In the genomic region with DNA sequence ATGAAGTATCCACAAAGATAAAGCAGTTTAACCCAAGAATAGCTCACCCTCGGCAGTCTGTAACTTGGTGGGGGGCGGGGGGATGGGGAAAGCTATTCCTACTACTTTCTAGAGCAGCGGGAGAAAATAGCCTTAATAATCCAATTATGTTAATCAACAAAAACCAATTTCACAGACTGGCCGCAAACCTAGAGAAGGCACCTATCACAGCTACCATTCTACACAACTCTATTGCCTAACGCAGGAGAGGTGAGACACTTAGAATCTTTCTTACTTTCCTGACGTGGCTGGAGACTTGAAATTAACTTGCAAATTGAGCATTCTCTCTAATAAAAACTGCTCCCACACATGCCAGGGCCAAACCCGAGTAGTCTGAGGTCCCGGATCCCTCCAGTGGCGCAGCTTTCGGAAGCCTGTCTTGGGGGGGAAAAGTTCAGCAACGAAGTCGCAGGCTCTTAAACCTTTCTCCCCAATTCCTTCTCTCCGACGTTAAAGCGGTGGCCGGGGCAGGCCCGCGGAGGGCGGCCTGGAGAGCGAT, we compare ENCODE assay signal across 8 cellular contexts. TPM values are rescaled to one million over a fixed set of nuclear protein-coding genes. Genes with fewer than 3 reads are reported as not detected.
DNase-seq lines count a peak whose midpoint lies in the region; ATAC-seq, FAIRE-seq and TF ChIP-seq lines count a peak whose summit lies in the region.

No MANE protein-coding gene starts in this region.

- no peaks in the 10 kb centered on the region for H3K27me3 ChIP-seq in CD8-positive, alpha-beta memory T cell (ENCODE audit: insufficient read depth, low read length, poor library complexity, severe bottlenecking)
- no peaks in the 10 kb centered on the region; the same call in 1 of the 2 replicates for H3K27me3 ChIP-seq in H9 (ENCODE audit: insufficient read depth, low read length)
- no peaks in the 10 kb centered on the region for H3K27me3 ChIP-seq in right cardiac atrium (ENCODE audit: control insufficient read depth, insufficient read depth)
- H3K27me3 ChIP-seq in small intestine (ENCODE audit: control insufficient read depth in 2 of 2, insufficient read depth in 2 of 2, low read length in 2 of 2): no peaks in the 10 kb centered on the region

- H2BK5ac ChIP-seq in H9 (ENCODE audit: insufficient read length, low read length): no peak overlapping the region

- no peaks in the 10 kb centered on the region for H3K79me2 ChIP-seq in H9 (ENCODE audit: insufficient read depth, low read length)

- H3K27ac ChIP-seq in CD8-positive, alpha-beta memory T cell (ENCODE audit: low read depth, low read length): peak overlapping the region; percentile 81
- H3K27ac ChIP-seq in H9 (ENCODE audit: insufficient read length, low read depth, low read length) (no peak overlapping the region), right cardiac atrium (ENCODE audit: low read length) (peak overlapping the region; percentile 83), small intestine (ENCODE audit: low read depth in 1 of 2, low read length in 1 of 2) (peak overlapping the region; percentile 67 to 92)

- peak overlapping the region; percentile 87 for H3K9ac ChIP-seq in H9 (ENCODE audit: extremely low read depth, insufficient read length, low read length)

- H3K23ac ChIP-seq in H9 (ENCODE audit: insufficient read length, low read depth, low read length): no peak overlapping the region

- H2BK12ac ChIP-seq in H9 (ENCODE audit: insufficient read length, low read depth, low read length): no peak overlapping the region

- H4K8ac ChIP-seq in H9 (replicated peaks; ENCODE audit: insufficient read length, low read depth, low read length): no peak overlapping the region

- no peak overlapping the region for H3K18ac ChIP-seq in H9 (ENCODE audit: insufficient read length, low read depth, low read length)

- H3K36me3 ChIP-seq in CD8-positive, alpha-beta memory T cell (ENCODE audit: insufficient read depth, low read length): peaks cover 18% of the 10 kb centered on the region
- H3K36me3 ChIP-seq in small intestine (ENCODE audit: control insufficient read depth in 2 of 2, insufficient read depth in 2 of 2, low read length in 2 of 2): peaks cover 0 to 7% of the 10 kb centered on the region in 2 donors

- TF ChIP-seq CTCF in H9 (conservative IDR thresholded peaks at IDR 0.05): no peak

- intact Hi-C loops in right cardiac atrium (cut with DNase I): no loop called here

- H3K4me3 ChIP-seq in CD8-positive, alpha-beta memory T cell (ENCODE audit: low read length): peak overlapping the region; percentile 88
- H3K4me3 ChIP-seq in right cardiac atrium (ENCODE audit: low read length): peak overlapping the region; percentile 93
- H3K4me3 ChIP-seq in small intestine (ENCODE audit: low read depth in 1 of 2, low read length in 2 of 2): peak overlapping the region; percentile 67 to 93

- H2BK120ac ChIP-seq in H9 (ENCODE audit: low read depth, low read length, poor library complexity, severe bottlenecking): no peak overlapping the region

- no peak for ATAC-seq in right cardiac atrium

- peak overlapping the region; percentile 82 to 95 (median 93) for H3K27ac Mint-ChIP-seq in CD8-positive, alpha-beta memory T cell
- H3K27ac Mint-ChIP-seq in H9: peak overlapping the region; percentile 58 to 75 (median 62); a peak in 4 of 7 replicates
- peak overlapping the region; percentile 85 for H3K27ac Mint-ChIP-seq in T-helper 2 cell treated with Interferon-gamma antibody and Interleukin-4, amounts not matched to agents 5 μg/mL and 100 μg/mL, for 36 hours

- no peak overlapping the region for H3K4ac ChIP-seq in H9 (ENCODE audit: low read depth, low read length)

- no peaks in the 10 kb centered on the region for H3K9me3 ChIP-seq in CD8-positive, alpha-beta memory T cell (ENCODE audit: low read length)
- no peaks in the 10 kb centered on the region for H3K9me3 ChIP-seq in H9 (ENCODE audit: control insufficient read depth, low read depth, low read length)
- H3K9me3 ChIP-seq in right cardiac atrium (ENCODE audit: control insufficient read depth, low read length): no peaks in the 10 kb centered on the region
- no peaks in the 10 kb centered on the region for H3K9me3 ChIP-seq in small intestine (ENCODE audit: control insufficient read depth, low read depth)

- H4K20me1 ChIP-seq in H9 (ENCODE audit: control insufficient read depth, insufficient read depth, insufficient read length): no peaks in the 10 kb centered on the region

- H3K4me2 ChIP-seq in H9 (ENCODE audit: insufficient read depth, insufficient read length, low read length): peak overlapping the region; percentile 85

- peaks cover 0 to 33% (median 10%) of the 10 kb centered on the region in 3 donors for H3K36me3 Mint-ChIP-seq in CD8-positive, alpha-beta memory T cell
- H3K36me3 Mint-ChIP-seq in H9 (ENCODE audit: insufficient read depth in 1 of 3, low read depth in 3 of 3): peaks cover 13 to 39% (median 19%) of the 10 kb centered on the region in 3 experiments; a peak in 6 of 7 replicates
- H3K36me3 Mint-ChIP-seq in T-helper 2 cell treated with Interferon-gamma antibody and Interleukin-4, amounts not matched to agents 5 μg/mL and 100 μg/mL, for 36 hours (ENCODE audit: low read depth): peaks cover 27% of the 10 kb centered on the region

- no peak overlapping the region for H3T11ph ChIP-seq in H9 (ENCODE audit: low read length)

- no peak for FAIRE-seq in small intestine (lab: Jason Lieb, UNC)

- no peaks in the 10 kb centered on the region for H3K9me3 Mint-ChIP-seq in CD8-positive, alpha-beta memory T cell
- no peaks in the 10 kb centered on the region for H3K9me3 Mint-ChIP-seq in H9
- no peaks in the 10 kb centered on the region for H3K9me3 Mint-ChIP-seq in T-helper 2 cell treated with Interferon-gamma antibody and Interleukin-4, amounts not matched to agents 5 μg/mL and 100 μg/mL, for 36 hours

- CTCF ChIA-PET in CD8-positive, alpha-beta memory T cell (lab: Charles Lee): interaction anchor here (1.1 to 1.8 kb wide), 9 partner anchors 12 to 248 kb away, joined by 3 to 6 read pairs (median 3); a partner anchor contains a TSS

- DNase-seq in CD8-positive, alpha-beta memory T cell: peak in 1 of 5 donors; percentile 50
- DNase-seq in H9 (no peak), right cardiac atrium (no peak), small intestine (no peak), SKM-1 (lab: John Stamatoyannopoulos, UW; ENCODE audit: unreplicated experiment) (no peak), DMS79 treated with DMSO at 0.1 percent for 48 hours (lab: John Stamatoyannopoulos, UW) (no peak)
- DNase-seq in T-helper 2 cell treated with Interferon-gamma antibody and Interleukin-4, amounts not matched to agents 5 μg/mL and 100 μg/mL, for 36 hours (ENCODE audit: low spot score): no peak
- no peak for DNase-seq in stimulated activated CD4-positive, alpha-beta T cell treated with anti-CD3 and anti-CD28 coated beads, Interleukin-1b, Interleukin-23, amount 100 ng/mL, for 48 hours

- H4K5ac ChIP-seq in H9 (ENCODE audit: insufficient read length, low read depth, low read length): no peak overlapping the region

- peak overlapping the region; percentile 91 to 99 (median 91) for H3K4me3 Mint-ChIP-seq in CD8-positive, alpha-beta memory T cell
- H3K4me3 Mint-ChIP-seq in H9: peak overlapping the region; percentile 83 to 94
- H3K4me3 Mint-ChIP-seq in T-helper 2 cell treated with Interferon-gamma antibody and Interleukin-4, amounts not matched to agents 5 μg/mL and 100 μg/mL, for 36 hours: peak overlapping the region; percentile 93

- peaks cover 18% of the 10 kb centered on the region for H3K4me1 ChIP-seq in CD8-positive, alpha-beta memory T cell (ENCODE audit: insufficient read depth, low read length)
- H3K4me1 ChIP-seq in H9 (ENCODE audit: insufficient read depth, low read length) (no peaks in the 10 kb centered on the region), right cardiac atrium (ENCODE audit: control insufficient read depth, insufficient read depth, low read length) (peaks cover 2% of the 10 kb centered on the region), small intestine (ENCODE audit: control insufficient read depth in 2 of 2, insufficient read depth in 1 of 2, low read depth in 1 of 2, low read length in 1 of 2) (no peaks in the 10 kb centered on the region)

- H2BK20ac ChIP-seq in H9 (ENCODE audit: low read depth, low read length, poor library complexity, severe bottlenecking): no peak overlapping the region

- no peak overlapping the region for H3K56ac ChIP-seq in H9 (ENCODE audit: insufficient read length, low read depth, low read length)

- peaks cover 5% of the 10 kb centered on the region for H3K23me2 ChIP-seq in H9 (ENCODE audit: insufficient read length, low read depth, low read length, poor library complexity, severe bottlenecking)

- peaks cover 4% of the 10 kb centered on the region for H3K79me1 ChIP-seq in H9 (ENCODE audit: insufficient read depth, low read depth, low read length, poor library complexity, severe bottlenecking)

- peaks cover 38 to 60% (median 59%) of the 10 kb centered on the region in 3 donors for H3K4me1 Mint-ChIP-seq in CD8-positive, alpha-beta memory T cell
- peaks cover 7 to 15% of the 10 kb centered on the region in 2 experiments; a peak in 3 of 4 replicates for H3K4me1 Mint-ChIP-seq in H9
- peaks cover 32% of the 10 kb centered on the region for H3K4me1 Mint-ChIP-seq in T-helper 2 cell treated with Interferon-gamma antibody and Interleukin-4, amounts not matched to agents 5 μg/mL and 100 μg/mL, for 36 hours (ENCODE audit: low read depth)

- WGBS in H9 (ENCODE audit: extremely low coverage, insufficient read length, low lambda C conversion rate): no CpG with 5 or more reads among the region's 20 CpGs
- WGBS in right cardiac atrium: 1% methylated on average over 20 of the region's 20 CpGs
- 0 to 1% (median 0%) methylated on average over 20 of the region's 20 CpGs for WGBS in small intestine, 3 donors

- POLR2A ChIA-PET in CD8-positive, alpha-beta memory T cell (lab: Charles Lee): interaction anchor here (0.6 to 2.1 kb wide), 7 partner anchors 33 to 687 kb away, joined by 3 to 6 read pairs (median 3); no protein-coding TSS in a partner anchor

- H3K14ac ChIP-seq in H9 (ENCODE audit: insufficient read depth, low read length): no peak overlapping the region

- H3K27me3 Mint-ChIP-seq in CD8-positive, alpha-beta memory T cell: no peaks in the 10 kb centered on the region
- peaks cover 3% of the 10 kb centered on the region; the same call in 1 of the 2 replicates for H3K27me3 Mint-ChIP-seq in H9 (ENCODE audit: low read depth)
- no peaks in the 10 kb centered on the region for H3K27me3 Mint-ChIP-seq in T-helper 2 cell treated with Interferon-gamma antibody and Interleukin-4, amounts not matched to agents 5 μg/mL and 100 μg/mL, for 36 hours (ENCODE audit: low read depth)

- H4K91ac ChIP-seq in H9 (ENCODE audit: insufficient read length, low read depth, low read length): no peak overlapping the region

- H2AK5ac ChIP-seq in H9 (ENCODE audit: insufficient read length, low read length): no peak overlapping the region

- H2BK15ac ChIP-seq in H9 (ENCODE audit: low read depth, low read length): no peak overlapping the region

- H2AFZ ChIP-seq in H9 (ENCODE audit: low read length): no peak overlapping the region

RNA-seq across cellular contexts. Expression of a gene that starts 0.8 kb away (rescaled TPM):
- 10 to 100 TPM; 53.3 to 54.1 TPM for total RNA-seq in CD8-positive, alpha-beta memory T cell
- 11.2 TPM for polyA plus RNA-seq in CD8-positive, alpha-beta memory T cell
- 28.6 and 35.6 TPM in 2 replicates for total RNA-seq in H9 (2021)
- 10 to 100 TPM; 22.9 to 36.0 (median 30.6) TPM for total RNA-seq in right cardiac atrium
- 18.7 TPM for polyA plus RNA-seq in right cardiac atrium
- 10 to 100 TPM; 15.9 to 16.9 (median 15.9) TPM for polyA plus RNA-seq in small intestine

RNA-seq across cellular contexts. Expression of a gene that starts 0.9 kb away (rescaled TPM):
- 10 to 100 TPM; 11.7 to 13.4 TPM for total RNA-seq in CD8-positive, alpha-beta memory T cell
- polyA plus RNA-seq in CD8-positive, alpha-beta memory T cell: 5.7 TPM
- total RNA-seq in H9 (2021) (5.4 and 5.6 TPM in 2 replicates), right cardiac atrium (10 to 100 TPM; 11.1 to 12.5 (median 11.8) TPM)
- polyA plus RNA-seq in right cardiac atrium (5.2 TPM), small intestine (1 to 10 TPM; 2.2 to 8.3 (median 2.2) TPM)

RNA-seq across cellular contexts. Expression of a gene that starts 33.4 kb away (rescaled TPM):
- total RNA-seq in CD8-positive, alpha-beta memory T cell: 10 to 100 TPM; 97.7 to 99.4 TPM
- 22.0 TPM for polyA plus RNA-seq in CD8-positive, alpha-beta memory T cell
- 81.1 and 83.3 TPM in 2 replicates for total RNA-seq in H9 (2021)
- 10 to 100 TPM; 15.4 to 22.2 (median 18.0) TPM for total RNA-seq in right cardiac atrium
- 12.3 TPM for polyA plus RNA-seq in right cardiac atrium
- 10 to 100 TPM in 1 of 3 donors, 1 to 10 TPM in 2; 4.5 to 15.2 (median 8.1) TPM for polyA plus RNA-seq in small intestine

RNA-seq across cellular contexts. Expression of a gene that starts 34.5 kb away (rescaled TPM):
- total RNA-seq in CD8-positive, alpha-beta memory T cell: 10 to 100 TPM; 39.8 to 43.1 TPM
- 16.3 TPM for polyA plus RNA-seq in CD8-positive, alpha-beta memory T cell
- 41.5 and 45.6 TPM in 2 replicates for total RNA-seq in H9 (2021)
- 10 to 100 TPM; 31.1 to 38.6 (median 37.3) TPM for total RNA-seq in right cardiac atrium
- 37.3 TPM for polyA plus RNA-seq in right cardiac atrium
- 10 to 100 TPM; 32.2 to 55.9 (median 42.4) TPM for polyA plus RNA-seq in small intestine
